ENCODE assay signal across 8 cellular contexts in genomic region chr22:39518124-39518786, GRCh38. TPM values are rescaled to one million over a fixed set of nuclear protein-coding genes. Genes with fewer than 3 reads are reported as not detected.
A peak's percentile ranks its signal among the peaks of the same experiment; 100 is the strongest.
DNase-seq lines count a peak whose midpoint lies in the region; ATAC-seq and TF ChIP-seq lines count a peak whose summit lies in the region.

No MANE protein-coding gene starts in this region.

- no peak for ATAC-seq in T-cell (replicated peaks in 1 of 4)
- ATAC-seq in GM19463 (IDR thresholded peaks at IDR 0.05; ENCODE audit: unreplicated experiment), result no peak

- H3K27ac Mint-ChIP-seq in T-helper 2 cell treated with Interferon-gamma antibody and Interleukin-4, amounts not matched to agents 5 μg/mL and 100 μg/mL, for 36 hours, result peak overlapping the region; percentile 98
- peak overlapping the region; percentile 79 to 98 for H3K27ac Mint-ChIP-seq in T-cell

- peaks cover 58% of the 10 kb centered on the region for H3K36me3 Mint-ChIP-seq in T-helper 2 cell treated with Interferon-gamma antibody and Interleukin-4, amounts not matched to agents 5 μg/mL and 100 μg/mL, for 36 hours (ENCODE audit: low read depth)
- H3K36me3 Mint-ChIP-seq in T-cell, result peaks cover 39% of the 10 kb centered on the region

- H3K27me3 Mint-ChIP-seq in T-helper 2 cell treated with Interferon-gamma antibody and Interleukin-4, amounts not matched to agents 5 μg/mL and 100 μg/mL, for 36 hours (ENCODE audit: low read depth), result peaks cover 3% of the 10 kb centered on the region
- peaks cover 0 to 2% of the 10 kb centered on the region in 2 donors for H3K27me3 Mint-ChIP-seq in T-cell

- H3K4me3 ChIP-seq in fibroblast of mammary gland (ENCODE audit: control insufficient read depth, low read depth, low read length) (no peak overlapping the region), smooth muscle cell (peak overlapping the region; percentile 95)

- CTCF ChIA-PET in T-cell (lab: Charles Lee), result interaction anchor here in 1 of 2 donors (1.5 kb wide), 1 partner anchor 22 kb away, joined by 3 read pairs; no protein-coding TSS in a partner anchor

- POLR2A ChIA-PET in T-cell (lab: Charles Lee), result no interaction called here

- H3K27me3 ChIP-seq in smooth muscle cell (ENCODE audit: low read depth), result no peaks in the 10 kb centered on the region

- H3K4me3 Mint-ChIP-seq in T-helper 2 cell treated with Interferon-gamma antibody and Interleukin-4, amounts not matched to agents 5 μg/mL and 100 μg/mL, for 36 hours, result peak overlapping the region; percentile 93
- H3K4me3 Mint-ChIP-seq in T-cell, result peak overlapping the region; percentile 85 to 95 (median 94)

- no peaks in the 10 kb centered on the region for H3K9me3 Mint-ChIP-seq in T-helper 2 cell treated with Interferon-gamma antibody and Interleukin-4, amounts not matched to agents 5 μg/mL and 100 μg/mL, for 36 hours
- H3K9me3 Mint-ChIP-seq in T-cell, result no peaks in the 10 kb centered on the region

- peak overlapping the region; percentile 99 for H3K27ac ChIP-seq in smooth muscle cell (ENCODE audit: low read depth)

- H4K20me1 ChIP-seq in smooth muscle cell (ENCODE audit: low read depth), result peaks cover 43% of the 10 kb centered on the region

- no peak overlapping the region for H3K9ac ChIP-seq in smooth muscle cell (ENCODE audit: low read depth)

- peaks cover 37% of the 10 kb centered on the region for H3K79me2 ChIP-seq in smooth muscle cell (ENCODE audit: low read depth)

- peaks cover 22% of the 10 kb centered on the region for H3K4me1 ChIP-seq in smooth muscle cell (ENCODE audit: low read depth)

- no peaks in the 10 kb centered on the region for H3K36me3 ChIP-seq in smooth muscle cell (ENCODE audit: low read depth)

- no peak overlapping the region for H2AFZ ChIP-seq in smooth muscle cell (ENCODE audit: low read depth)

- DNase-seq in T-helper 2 cell treated with Interferon-gamma antibody and Interleukin-4, amounts not matched to agents 5 μg/mL and 100 μg/mL, for 36 hours (ENCODE audit: low spot score), result no peak
- DNase-seq in T-helper 2 cell (no peak), T-cell (no peak), fibroblast of mammary gland (ENCODE audit: low read depth) (peak; percentile 60), smooth muscle cell (lab: John Stamatoyannopoulos, UW; ENCODE audit: unreplicated experiment) (no peak), AG08396 (ENCODE audit: low spot score) (no peak)
- no peak for DNase-seq in NK-92 treated with Interleukin-12 subunit alpha and Interleukin-12 subunit beta, amount 100 ng/mL, for 24 hours (lab: John Stamatoyannopoulos, UW)

- peak overlapping the region; percentile 87 for H3K4me2 ChIP-seq in smooth muscle cell

- peaks cover 29% of the 10 kb centered on the region for H3F3A ChIP-seq in smooth muscle cell (ENCODE audit: low read depth)

- H3K9me3 ChIP-seq in smooth muscle cell (replicated peaks; ENCODE audit: low read depth), result no peaks in the 10 kb centered on the region

- no peak for TF ChIP-seq CTCF in fibroblast of mammary gland (conservative IDR thresholded peaks at IDR 0.05; ENCODE audit: control insufficient read depth, insufficient read depth, low read depth, low read length)
- TF ChIP-seq CTCF in smooth muscle cell (IDR thresholded peaks at IDR 0.05; ENCODE audit: borderline replicate concordance, insufficient read depth, poor library complexity, severe bottlenecking), result no peak

- 59% methylated on average over 5 of the region's 5 CpGs for WGBS in smooth muscle cell (ENCODE audit: low lambda C conversion rate)

- peaks cover 41% of the 10 kb centered on the region for H3K4me1 Mint-ChIP-seq in T-helper 2 cell treated with Interferon-gamma antibody and Interleukin-4, amounts not matched to agents 5 μg/mL and 100 μg/mL, for 36 hours (ENCODE audit: low read depth)
- peaks cover 35 to 40% (median 40%) of the 10 kb centered on the region in 3 donors for H3K4me1 Mint-ChIP-seq in T-cell

RNA-seq across cellular contexts. Expression of gene ATF4, which starts 2.1 kb away (rescaled TPM):
- total RNA-seq in T-cell (100 to 1,000 TPM; 236 to 371 (median 327) TPM), smooth muscle cell (421 and 443 TPM in 2 replicates)
- 288 and 339 TPM in 2 replicates for polyA plus RNA-seq in smooth muscle cell

RNA-seq across cellular contexts. Expression of gene RPS19BP1, which starts 14.3 kb away (rescaled TPM):
- total RNA-seq in T-cell, result 10 to 100 TPM; 42.4 to 76.8 (median 73.5) TPM
- total RNA-seq in smooth muscle cell, result 42.8 and 71.6 TPM in 2 replicates
- 97.1 and 115 TPM in 2 replicates for polyA plus RNA-seq in smooth muscle cell

RNA-seq across cellular contexts. Expression of gene MIEF1, which starts 16.2 kb away (rescaled TPM):
- 10 to 100 TPM; 19.7 to 44.1 (median 38.5) TPM for total RNA-seq in T-cell
- 11.1 and 17.8 TPM in 2 replicates for total RNA-seq in smooth muscle cell
- 11.3 and 14.5 TPM in 2 replicates for polyA plus RNA-seq in smooth muscle cell

RNA-seq across cellular contexts. Expression of gene CACNA1I, which starts 52.3 kb away (rescaled TPM):
- total RNA-seq in T-cell (10 to 100 TPM; 16.1 to 32.9 (median 28.8) TPM), smooth muscle cell (not detected in 2 replicates)
- not detected in 2 replicates for polyA plus RNA-seq in smooth muscle cell
